ENCODE assay signal across 29 cellular contexts in genomic region chr7:85115862-85116261, GRCh38.
"Had no signal": no experiment of that assay in that cellular context is flagged by ENCODE, and none has a peak within 500 bp of the region (broad histone marks: within the 10 kb centered on the region; RNA-seq: fewer than 3 reads in every experiment).

No MANE protein-coding gene starts in this region.

- H3K4me1 ChIP-seq: ascending aorta, breast epithelium, gastroesophageal sphincter had no signal

- H3K4me3 ChIP-seq: ascending aorta, breast epithelium, esophagus squamous epithelium, gastroesophageal sphincter had no signal

- H3K27me3 Mint-ChIP-seq: activated CD4-positive, alpha-beta memory T cell treated with anti-CD3 and anti-CD28 coated beads, Interleukin-2, amount 10 ng/mL, durations not matched to agents 7 days and 5 days; activated CD4-positive, alpha-beta T cell treated with anti-CD3 and anti-CD28 coated beads for 36 hours; activated CD4-positive, alpha-beta T cell treated with anti-CD3 and anti-CD28 coated beads, Interleukin-2, amount 10 ng/mL, durations not matched to agents 24 days and 14 days; activated naive CD4-positive, alpha-beta T cell treated with anti-CD3 and anti-CD28 coated beads, Interleukin-2, amount 10 ng/mL, durations not matched to agents 7 days and 5 days; activated naive CD8-positive, alpha-beta T cell treated with anti-CD3 and anti-CD28 coated beads, Interleukin-2, amount 10 ng/mL, durations not matched to agents 7 days and 5 days; activated T-cell treated with anti-CD3 and anti-CD28 coated beads, Interleukin-2, amount 50 U/mL, for 24 hours; brain; effector memory CD8-positive, alpha-beta T cell; T-helper 17 cell had no signal

- H3K9me3 ChIP-seq: ascending aorta, breast epithelium, gastroesophageal sphincter had no signal

- H3K36me3 ChIP-seq: breast epithelium, esophagus squamous epithelium, gastroesophageal sphincter, WERI-Rb-1 had no signal

- H3K4me3 Mint-ChIP-seq: activated CD4-positive, alpha-beta memory T cell treated with anti-CD3 and anti-CD28 coated beads, Interleukin-2, amount 10 ng/mL, durations not matched to agents 7 days and 5 days; activated CD4-positive, alpha-beta T cell treated with anti-CD3 and anti-CD28 coated beads for 36 hours; activated CD4-positive, alpha-beta T cell treated with anti-CD3 and anti-CD28 coated beads, Interleukin-2, amount 10 ng/mL, durations not matched to agents 24 days and 14 days; activated naive CD4-positive, alpha-beta T cell treated with anti-CD3 and anti-CD28 coated beads, Interleukin-2, amount 10 ng/mL, durations not matched to agents 7 days and 5 days; activated naive CD8-positive, alpha-beta T cell treated with anti-CD3 and anti-CD28 coated beads, Interleukin-2, amount 10 ng/mL, durations not matched to agents 7 days and 5 days; activated T-cell treated with anti-CD3 and anti-CD28 coated beads, Interleukin-2, amount 50 U/mL, for 24 hours; activated T-cell treated with anti-CD3 and anti-CD28 coated beads, Interleukin-2, amount 50 U/mL, for 72 hours; brain; effector memory CD8-positive, alpha-beta T cell; T-helper 17 cell; T-helper 2 cell treated with Interferon-gamma antibody and Interleukin-4, amounts not matched to agents 5 μg/mL and 100 μg/mL, for 36 hours had no signal

- H3K4me1 Mint-ChIP-seq: activated CD4-positive, alpha-beta memory T cell treated with anti-CD3 and anti-CD28 coated beads, Interleukin-2, amount 10 ng/mL, durations not matched to agents 7 days and 5 days; activated CD4-positive, alpha-beta T cell treated with anti-CD3 and anti-CD28 coated beads for 36 hours; activated CD4-positive, alpha-beta T cell treated with anti-CD3 and anti-CD28 coated beads, Interleukin-2, amount 10 ng/mL, durations not matched to agents 24 days and 14 days; activated naive CD4-positive, alpha-beta T cell treated with anti-CD3 and anti-CD28 coated beads, Interleukin-2, amount 10 ng/mL, durations not matched to agents 7 days and 5 days; activated naive CD8-positive, alpha-beta T cell treated with anti-CD3 and anti-CD28 coated beads, Interleukin-2, amount 10 ng/mL, durations not matched to agents 7 days and 5 days; brain; T-helper 17 cell had no signal

- H3K36me3 Mint-ChIP-seq: activated naive CD4-positive, alpha-beta T cell treated with anti-CD3 and anti-CD28 coated beads, Interleukin-2, amount 10 ng/mL, durations not matched to agents 7 days and 5 days; activated naive CD4-positive, alpha-beta T cell treated with anti-CD3 and anti-CD28 coated beads, Interleukin-2, amount 50 U/mL, for 72 hours; activated naive CD8-positive, alpha-beta T cell treated with anti-CD3 and anti-CD28 coated beads, Interleukin-2, amount 10 ng/mL, durations not matched to agents 7 days and 5 days had no signal

- H3K27me3 ChIP-seq: ascending aorta, breast epithelium, esophagus squamous epithelium, gastroesophageal sphincter had no signal

- H3K9me3 Mint-ChIP-seq: activated CD4-positive, alpha-beta T cell treated with anti-CD3 and anti-CD28 coated beads, Interleukin-2, amount 10 ng/mL, durations not matched to agents 24 days and 14 days; activated naive CD4-positive, alpha-beta T cell treated with anti-CD3 and anti-CD28 coated beads, Interleukin-2, amount 10 ng/mL, durations not matched to agents 7 days and 5 days; activated naive CD8-positive, alpha-beta T cell treated with anti-CD3 and anti-CD28 coated beads, Interleukin-2, amount 10 ng/mL, durations not matched to agents 7 days and 5 days; activated T-cell treated with anti-CD3 and anti-CD28 coated beads, Interleukin-2, amount 50 U/mL, for 72 hours; T-helper 2 cell treated with Interferon-gamma antibody and Interleukin-4, amounts not matched to agents 5 μg/mL and 100 μg/mL, for 36 hours had no signal

- H3K27ac Mint-ChIP-seq: activated CD4-positive, alpha-beta memory T cell treated with anti-CD3 and anti-CD28 coated beads, Interleukin-2, amount 10 ng/mL, durations not matched to agents 7 days and 5 days; activated CD4-positive, alpha-beta T cell treated with anti-CD3 and anti-CD28 coated beads for 36 hours; activated CD4-positive, alpha-beta T cell treated with anti-CD3 and anti-CD28 coated beads, Interleukin-2, amount 10 ng/mL, durations not matched to agents 24 days and 14 days; activated naive CD4-positive, alpha-beta T cell treated with anti-CD3 and anti-CD28 coated beads, Interleukin-2, amount 10 ng/mL, durations not matched to agents 7 days and 5 days; activated naive CD4-positive, alpha-beta T cell treated with anti-CD3 and anti-CD28 coated beads, Interleukin-2, amount 50 U/mL, for 72 hours; activated naive CD8-positive, alpha-beta T cell treated with anti-CD3 and anti-CD28 coated beads, Interleukin-2, amount 10 ng/mL, durations not matched to agents 7 days and 5 days; activated T-cell treated with anti-CD3 and anti-CD28 coated beads, Interleukin-2, amount 50 U/mL, for 24 hours; activated T-cell treated with anti-CD3 and anti-CD28 coated beads, Interleukin-2, amount 50 U/mL, for 72 hours; brain; effector memory CD8-positive, alpha-beta T cell; T-helper 17 cell; T-helper 2 cell treated with Interferon-gamma antibody and Interleukin-4, amounts not matched to agents 5 μg/mL and 100 μg/mL, for 36 hours had no signal

- DNase-seq: activated CD4-positive, alpha-beta memory T cell treated with anti-CD3 and anti-CD28 coated beads, Interleukin-2, amount 10 ng/mL, durations not matched to agents 7 days and 5 days; activated CD4-positive, alpha-beta T cell treated with anti-CD3 and anti-CD28 coated beads for 36 hours; activated CD4-positive, alpha-beta T cell treated with anti-CD3 and anti-CD28 coated beads, Interleukin-2, amount 10 ng/mL, durations not matched to agents 24 days and 14 days; activated CD4-positive, CD25-positive, alpha-beta regulatory T cell; activated CD4-positive, CD25-positive, alpha-beta regulatory T cell treated with anti-CD3 and anti-CD28 coated beads, Interleukin-2, amount 50 U/mL, for 72 hours; activated CD8-positive, alpha-beta memory T cell treated with anti-CD3 and anti-CD28 coated beads, Interleukin-2, amount 50 U/mL, for 48 hours; activated gamma-delta T cell; activated naive CD4-positive, alpha-beta T cell; activated naive CD4-positive, alpha-beta T cell treated with anti-CD3 and anti-CD28 coated beads, Interleukin-2, amount 10 ng/mL, durations not matched to agents 7 days and 5 days; activated naive CD8-positive, alpha-beta T cell treated with anti-CD3 and anti-CD28 coated beads, Interleukin-2, amount 10 ng/mL, durations not matched to agents 7 days and 5 days; activated T-cell treated with anti-CD3 and anti-CD28 coated beads for 4 hours; activated T-cell treated with anti-CD3 and anti-CD28 coated beads, Interleukin-2, amount 50 U/mL, for 24 hours; activated T-cell treated with anti-CD3 and anti-CD28 coated beads, Interleukin-2, amount 50 U/mL, for 72 hours; cortex of kidney; dermis blood vessel endothelial cell; effector CD4-positive, alpha-beta T cell; effector memory CD8-positive, alpha-beta T cell; esophagus squamous epithelium; foreskin melanocyte; T-helper 1 cell; T-helper 17 cell; T1000; WERI-Rb-1 had no signal

- H3K27ac ChIP-seq: ascending aorta, breast epithelium, esophagus squamous epithelium, gastroesophageal sphincter, WERI-Rb-1 had no signal

- ATAC-seq: activated CD4-positive, alpha-beta T cell treated with anti-CD3 and anti-CD28 coated beads for 36 hours; activated naive CD4-positive, alpha-beta T cell treated with anti-CD3 and anti-CD28 coated beads, Interleukin-2, amount 50 U/mL, for 72 hours; activated T-cell treated with anti-CD3 and anti-CD28 coated beads, Interleukin-2, amount 50 U/mL, for 72 hours; effector memory CD8-positive, alpha-beta T cell; gastroesophageal sphincter; T-helper 17 cell had no signal
